Comparison of ENCODE assay signal across 35 cellular contexts in the genomic region with DNA sequence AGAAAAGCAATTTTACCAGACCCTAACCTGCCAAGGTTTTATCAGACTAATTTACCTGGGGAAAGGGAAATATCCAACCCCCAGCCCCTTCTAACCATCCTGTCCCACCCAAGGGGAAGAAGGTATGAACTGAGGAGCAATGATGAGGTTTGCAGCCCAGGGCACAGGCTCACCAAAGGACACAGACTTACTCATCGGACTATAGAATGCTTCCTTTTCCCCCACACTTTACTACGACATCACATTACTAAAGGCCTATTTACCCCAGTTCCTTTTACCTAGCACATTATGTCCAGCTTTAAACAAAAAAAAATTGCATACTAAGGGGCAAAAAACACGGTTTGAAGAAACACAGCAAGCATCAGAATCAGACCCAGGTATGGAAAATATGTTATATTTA.
"Had no signal": no experiment of that assay in that cellular context is flagged by ENCODE, and none has a peak within 500 bp of the region (broad histone marks: within the 10 kb centered on the region; RNA-seq: fewer than 3 reads in every experiment).

No MANE protein-coding gene starts in this region.

- H3K27ac Mint-ChIP-seq: activated B cell treated with CpG ODN at 0.5 μM for 24 hours; activated CD4-positive, alpha-beta memory T cell treated with anti-CD3 and anti-CD28 coated beads for 36 hours; activated CD8-positive, alpha-beta memory T cell treated with anti-CD3 and anti-CD28 coated beads, Interleukin-2, amount 10 ng/mL, durations not matched to agents 7 days and 5 days; activated CD8-positive, alpha-beta T cell treated with anti-CD3 and anti-CD28 coated beads, Interleukin-2, amount 10 ng/mL, durations not matched to agents 7 days and 5 days; activated naive CD4-positive, alpha-beta T cell treated with anti-CD3 and anti-CD28 coated beads, Interleukin-2, amount 10 ng/mL, durations not matched to agents 7 days and 5 days; activated naive CD4-positive, alpha-beta T cell treated with anti-CD3 and anti-CD28 coated beads, Interleukin-2, amount 50 U/mL, for 72 hours; activated naive CD8-positive, alpha-beta T cell treated with anti-CD3 and anti-CD28 coated beads, Interleukin-2, amount 10 ng/mL, durations not matched to agents 7 days and 5 days; dendritic cell treated with granulocyte-macrophage colony-stimulating factor and Interleukin-4, amounts not matched to agents 40 ng/mL and 50 ng/mL, for 4 days; endodermal cell; T-helper 17 cell; T-helper 2 cell treated with Interferon-gamma antibody and Interleukin-4, amounts not matched to agents 5 μg/mL and 100 μg/mL, for 36 hours had no signal

- H3K4me1 Mint-ChIP-seq: activated B cell treated with CpG ODN at 0.5 μM for 24 hours; activated CD8-positive, alpha-beta memory T cell treated with anti-CD3 and anti-CD28 coated beads, Interleukin-2, amount 10 ng/mL, durations not matched to agents 7 days and 5 days; activated naive CD4-positive, alpha-beta T cell treated with anti-CD3 and anti-CD28 coated beads, Interleukin-2, amount 10 ng/mL, durations not matched to agents 7 days and 5 days; activated naive CD8-positive, alpha-beta T cell treated with anti-CD3 and anti-CD28 coated beads, Interleukin-2, amount 10 ng/mL, durations not matched to agents 7 days and 5 days; central memory CD8-positive, alpha-beta T cell; T-helper 17 cell had no signal

- H3K4me3 Mint-ChIP-seq: activated B cell treated with CpG ODN at 0.5 μM for 24 hours; activated CD4-positive, alpha-beta memory T cell treated with anti-CD3 and anti-CD28 coated beads for 36 hours; activated CD8-positive, alpha-beta memory T cell treated with anti-CD3 and anti-CD28 coated beads, Interleukin-2, amount 10 ng/mL, durations not matched to agents 7 days and 5 days; activated CD8-positive, alpha-beta T cell treated with anti-CD3 and anti-CD28 coated beads, Interleukin-2, amount 10 ng/mL, durations not matched to agents 7 days and 5 days; activated naive CD4-positive, alpha-beta T cell treated with anti-CD3 and anti-CD28 coated beads, Interleukin-2, amount 10 ng/mL, durations not matched to agents 7 days and 5 days; activated naive CD8-positive, alpha-beta T cell treated with anti-CD3 and anti-CD28 coated beads, Interleukin-2, amount 10 ng/mL, durations not matched to agents 7 days and 5 days; central memory CD8-positive, alpha-beta T cell; dendritic cell treated with granulocyte-macrophage colony-stimulating factor and Interleukin-4, amounts not matched to agents 40 ng/mL and 50 ng/mL, for 4 days; endodermal cell; T-helper 17 cell; T-helper 2 cell treated with Interferon-gamma antibody and Interleukin-4, amounts not matched to agents 5 μg/mL and 100 μg/mL, for 36 hours had no signal

- DNase-seq: activated B cell treated with CpG ODN at 0.5 μM for 24 hours; activated CD4-positive, alpha-beta memory T cell treated with anti-CD3 and anti-CD28 coated beads for 36 hours; activated CD4-positive, alpha-beta T cell treated with anti-CD3 and anti-CD28 coated beads for 48 hours; activated CD4-positive, alpha-beta T cell treated with anti-CD3 and anti-CD28 coated beads, Interleukin-2, amount 50 U/mL, for 1 hour; activated CD8-positive, alpha-beta memory T cell treated with anti-CD3 and anti-CD28 coated beads, Interleukin-2, amount 10 ng/mL, durations not matched to agents 7 days and 5 days; activated CD8-positive, alpha-beta memory T cell treated with anti-CD3 and anti-CD28 coated beads, Interleukin-2, amount 50 U/mL, for 4 hours; activated CD8-positive, alpha-beta T cell treated with anti-CD3 and anti-CD28 coated beads, Interleukin-2, amount 10 ng/mL, durations not matched to agents 7 days and 5 days; activated gamma-delta T cell; activated naive CD4-positive, alpha-beta T cell; activated naive CD4-positive, alpha-beta T cell treated with anti-CD3 and anti-CD28 coated beads, Interleukin-2, amount 10 ng/mL, durations not matched to agents 7 days and 5 days; activated naive CD8-positive, alpha-beta T cell treated with anti-CD3 and anti-CD28 coated beads, Interleukin-2, amount 10 ng/mL, durations not matched to agents 7 days and 5 days; activated T-cell treated with anti-CD3 and anti-CD28 coated beads, Interleukin-2, amount 50 U/mL, for 1 hour; activated T-cell treated with anti-CD3 and anti-CD28 coated beads, Interleukin-2, amount 50 U/mL, for 48 hours; amniotic stem cell; anterior cingulate cortex; brain microvascular endothelial cell; dorsolateral prefrontal cortex; effector memory CD4-positive, alpha-beta T cell; endodermal cell; esophagus squamous epithelium; foreskin fibroblast; gastrocnemius medialis; glutamatergic neuron; heart left ventricle; hypothalamus; T-helper 17 cell; T1000; WERI-Rb-1 had no signal

- H3K36me3 ChIP-seq: brain microvascular endothelial cell, esophagus squamous epithelium, gastrocnemius medialis, heart left ventricle, WERI-Rb-1 had no signal

- H3K4me1 ChIP-seq: esophagus squamous epithelium, gastrocnemius medialis, heart left ventricle had no signal

- H3K36me3 Mint-ChIP-seq: activated CD4-positive, alpha-beta memory T cell treated with anti-CD3 and anti-CD28 coated beads for 36 hours; activated CD8-positive, alpha-beta memory T cell treated with anti-CD3 and anti-CD28 coated beads, Interleukin-2, amount 10 ng/mL, durations not matched to agents 7 days and 5 days; activated naive CD4-positive, alpha-beta T cell treated with anti-CD3 and anti-CD28 coated beads, Interleukin-2, amount 10 ng/mL, durations not matched to agents 7 days and 5 days; activated naive CD8-positive, alpha-beta T cell treated with anti-CD3 and anti-CD28 coated beads, Interleukin-2, amount 10 ng/mL, durations not matched to agents 7 days and 5 days had no signal

- H3K27me3 ChIP-seq: brain microvascular endothelial cell, esophagus squamous epithelium, gastrocnemius medialis, heart left ventricle had no signal

- H3K27ac ChIP-seq: brain microvascular endothelial cell, coronary artery, dorsolateral prefrontal cortex, esophagus squamous epithelium, gastrocnemius medialis, heart left ventricle, WERI-Rb-1 had no signal

- ATAC-seq: activated CD4-positive, CD25-positive, alpha-beta regulatory T cell treated with anti-CD3 and anti-CD28 coated beads, Interleukin-2, amount 50 U/mL, for 24 hours; activated CD8-positive, alpha-beta memory T cell treated with anti-CD3 and anti-CD28 coated beads, Interleukin-2, amount 10 ng/mL, durations not matched to agents 7 days and 5 days; activated CD8-positive, alpha-beta T cell treated with anti-CD3 and anti-CD28 coated beads, Interleukin-2, amount 10 ng/mL, durations not matched to agents 7 days and 5 days; activated naive CD4-positive, alpha-beta T cell treated with anti-CD3 and anti-CD28 coated beads, Interleukin-2, amount 50 U/mL, for 72 hours; gastrocnemius medialis; heart left ventricle; T-helper 17 cell had no signal

- FAIRE-seq: bronchial epithelial cell had no signal

- H3K9me3 ChIP-seq: gastrocnemius medialis had no signal

- H3K27me3 Mint-ChIP-seq: activated naive CD4-positive, alpha-beta T cell treated with anti-CD3 and anti-CD28 coated beads, Interleukin-2, amount 10 ng/mL, durations not matched to agents 7 days and 5 days; dendritic cell treated with granulocyte-macrophage colony-stimulating factor and Interleukin-4, amounts not matched to agents 40 ng/mL and 50 ng/mL, for 4 days; T-helper 17 cell had no signal

- H3K4me3 ChIP-seq: coronary artery, dorsolateral prefrontal cortex, esophagus squamous epithelium, gastrocnemius medialis, heart left ventricle had no signal

- H3K9me3 Mint-ChIP-seq: activated naive CD8-positive, alpha-beta T cell treated with anti-CD3 and anti-CD28 coated beads, Interleukin-2, amount 10 ng/mL, durations not matched to agents 7 days and 5 days; T-helper 2 cell treated with Interferon-gamma antibody and Interleukin-4, amounts not matched to agents 5 μg/mL and 100 μg/mL, for 36 hours had no signal
